ENCODE assay signal across 19 cellular contexts in the genomic region with DNA sequence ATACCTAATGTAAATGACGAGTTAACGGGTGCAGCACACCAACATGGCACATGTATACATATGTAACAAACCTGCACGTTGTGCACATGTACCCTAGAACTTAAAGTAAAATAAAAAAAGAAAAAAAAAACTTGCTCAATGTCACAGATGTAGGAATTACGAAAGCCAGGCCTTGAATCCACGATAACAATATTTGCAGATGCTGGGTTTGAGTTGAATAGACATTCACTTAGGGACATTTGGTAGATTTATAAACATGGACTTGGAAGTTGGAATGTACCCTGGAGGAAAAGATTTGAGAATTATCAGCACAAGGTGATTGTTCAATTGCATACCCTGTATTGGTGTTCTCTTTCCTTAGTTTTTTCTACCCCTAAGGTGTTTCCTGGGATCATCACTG.
DNase-seq lines count a peak whose midpoint lies in the region; ATAC-seq and TF ChIP-seq lines count a peak whose summit lies in the region.
"Had no signal": no experiment of that assay in that cellular context is flagged by ENCODE, and none has a peak within 500 bp of the region (broad histone marks: within the 10 kb centered on the region; RNA-seq: fewer than 3 reads in every experiment).

No MANE protein-coding gene starts in this region.

- H3K36me3 ChIP-seq in body of pancreas (replicated peaks in 1 of 2; ENCODE audit: insufficient read depth in 1 of 2, low read depth in 2 of 2) (no peaks in the 10 kb centered on the region), BE2C (no peaks in the 10 kb centered on the region)
- H3K36me3 ChIP-seq: BLaER1 treated with 17β-estradiol and CSF1 and Interleukin-3, amounts not matched to agents 10 nM and 100 nM had no signal

- no peaks in the 10 kb centered on the region for H3K27me3 Mint-ChIP-seq in Calu3 (ENCODE audit: unreplicated experiment)

- peaks cover 38% of the 10 kb centered on the region for H3K4me1 Mint-ChIP-seq in Calu3 (ENCODE audit: low read depth, unreplicated experiment)

- H3K4me3 ChIP-seq in body of pancreas = no peak overlapping the region
- H3K4me3 ChIP-seq in BE2C (ENCODE audit: low read depth, low read length) = no peak overlapping the region
- H3K4me3 ChIP-seq: BLaER1 treated with 17β-estradiol and CSF1 and Interleukin-3, amounts not matched to agents 10 nM and 100 nM; GM12878 had no signal

- no TSS peak for BruUV-seq in Calu3 (replicated peaks; lab: Mats Ljungman, UMichigan)

- TF ChIP-seq POLR2A in body of pancreas (IDR thresholded peaks at IDR 0.05) = no peak

- H3K27ac Mint-ChIP-seq in Calu3 (ENCODE audit: unreplicated experiment) = peak overlapping the region; percentile 7
- H3K27ac Mint-ChIP-seq: CD4-positive, alpha-beta T cell; CD8-positive, alpha-beta T cell had no signal

- H3K4me3 Mint-ChIP-seq in Calu3 (ENCODE audit: low read depth, unreplicated experiment) = no peak overlapping the region
- H3K4me3 Mint-ChIP-seq: CD4-positive, alpha-beta T cell; CD8-positive, alpha-beta T cell had no signal

- no peaks in the 10 kb centered on the region for H3K9me3 Mint-ChIP-seq in Calu3 (ENCODE audit: low read depth, unreplicated experiment)
- H3K9me3 Mint-ChIP-seq: CD4-positive, alpha-beta T cell; CD8-positive, alpha-beta T cell had no signal

- H3K36me3 Mint-ChIP-seq in Calu3 (ENCODE audit: insufficient read depth, unreplicated experiment) = peaks cover 5% of the 10 kb centered on the region
- H3K36me3 Mint-ChIP-seq: CD8-positive, alpha-beta T cell had no signal

- ATAC-seq in body of pancreas (peak; percentile 63), HG02852 (IDR thresholded peaks at IDR 0.05; ENCODE audit: unreplicated experiment) (no peak)
- ATAC-seq: CD8-positive, alpha-beta T cell; GM12878 had no signal

- H3K27me3 ChIP-seq in body of pancreas (no peaks in the 10 kb centered on the region), BE2C (no peaks in the 10 kb centered on the region)
- H3K27me3 ChIP-seq: BLaER1 treated with 17β-estradiol and CSF1 and Interleukin-3, amounts not matched to agents 10 nM and 100 nM had no signal

- 25 to 33% methylated on average over 5 of the region's 5 CpGs for WGBS in body of pancreas, 2 donors

- CTCF ChIA-PET in Calu3 (lab: Charles Lee) = no interaction called here

- TF ChIP-seq CTCF in Calu3 (IDR thresholded peaks at IDR 0.05; ENCODE audit: unreplicated experiment) = no peak
- no peak for TF ChIP-seq CTCF in body of pancreas (IDR thresholded peaks at IDR 0.05)
- no peak for TF ChIP-seq CTCF in BE2C (IDR thresholded peaks at IDR 0.05; ENCODE audit: low read depth, low read length)

- H3K9me3 ChIP-seq in body of pancreas (no peaks in the 10 kb centered on the region), BE2C (no peaks in the 10 kb centered on the region)
- H3K9me3 ChIP-seq: BLaER1 treated with 17β-estradiol and CSF1 and Interleukin-3, amounts not matched to agents 10 nM and 100 nM; Caco-2 had no signal

- H3K27ac ChIP-seq in body of pancreas = peak overlapping the region; percentile 44 to 86 (median 74)
- H3K27ac ChIP-seq: BLaER1 treated with 17β-estradiol and CSF1 and Interleukin-3, amounts not matched to agents 10 nM and 100 nM; C4-2B had no signal

- peaks cover 63% of the 10 kb centered on the region for H3K4me1 ChIP-seq in body of pancreas
- H3K4me1 ChIP-seq in BE2C = no peaks in the 10 kb centered on the region
- H3K4me1 ChIP-seq: Caco-2 had no signal

- DNase-seq in Calu3 (no peak), body of pancreas (peak in 3 of 4 donors; percentile 16 to 63 (median 41)), globus pallidus (ENCODE audit: low spot score) (no peak), BE2C (no peak)
- DNase-seq: 8988T; Caco-2; CD4-positive, alpha-beta T cell; CD8-positive, alpha-beta T cell; DMS 273 treated with DMSO at 0.1 percent for 48 hours; DMS153; DMS53; DMS79; DND-41; EL; GDM1 had no signal

- intact Hi-C loops in Calu3 (cut with micrococcal nuclease; ENCODE audit: unreplicated experiment) (no loop called here), body of pancreas (cut with DNase I) (no loop called here)

Comparison
In these comparisons a context has a peak if more than half of its experiments do, and no peak if none do; other contexts are left out.
1. DNase-seq: peak in body of pancreas (3 of 4); none in Calu3 (single experiment), globus pallidus (single experiment) and BE2C (single experiment).